In genomic region chr19:46976845-46977320, GRCh38 we compare ENCODE assay signal across 9 cellular contexts. TPM values are rescaled to one million over a fixed set of nuclear protein-coding genes. Genes with fewer than 3 reads are reported as not detected.
A peak's percentile ranks its signal among the peaks of the same experiment; 100 is the strongest.
DNase-seq lines count a peak whose midpoint lies in the region; ATAC-seq and TF ChIP-seq lines count a peak whose summit lies in the region.
"Had no signal": no experiment of that assay in that cellular context is flagged by ENCODE, and none has a peak within 500 bp of the region (broad histone marks: within the 10 kb centered on the region; RNA-seq: fewer than 3 reads in every experiment).

No MANE protein-coding gene starts in this region.

- peaks cover 12% of the 10 kb centered on the region for H3K4me1 Mint-ChIP-seq in activated CD4-positive, alpha-beta T cell treated with anti-CD3 and anti-CD28 coated beads, Interleukin-2, amount 10 ng/mL, durations not matched to agents 24 days and 14 days

- no peak for DNase-seq in activated CD4-positive, alpha-beta T cell treated with anti-CD3 and anti-CD28 coated beads, Interleukin-2, amount 10 ng/mL, durations not matched to agents 24 days and 14 days
- DNase-seq in activated CD4-positive, alpha-beta T cell treated with anti-CD3 and anti-CD28 coated beads, Interleukin-2, amount 50 U/mL, for 4 hours, result no peak
- DNase-seq in choroid plexus epithelial cell (ENCODE audit: low read depth), result peak; percentile 65
- peak in 1 of 2 donors; percentile 56 for DNase-seq in left lung
- DNase-seq in upper lobe of left lung, result peak in 1 of 2 donors; percentile 65
- DNase-seq in Ammon's horn (ENCODE audit: low spot score), result no peak
- DNase-seq: AML-193 had no signal

- peaks cover 2% of the 10 kb centered on the region for H3K36me3 Mint-ChIP-seq in activated CD4-positive, alpha-beta T cell treated with anti-CD3 and anti-CD28 coated beads, Interleukin-2, amount 10 ng/mL, durations not matched to agents 24 days and 14 days (ENCODE audit: low read depth)

- TF ChIP-seq CTCF in choroid plexus epithelial cell (conservative IDR thresholded peaks at IDR 0.05; ENCODE audit: low read depth, low read length) (no peak), left lung (IDR thresholded peaks at IDR 0.05) (no peak), upper lobe of left lung (IDR thresholded peaks at IDR 0.05) (no peak)

- no peak for TF ChIP-seq EP300 in upper lobe of left lung (IDR thresholded peaks at IDR 0.05)

- peak overlapping the region; percentile 44 for H3K27ac Mint-ChIP-seq in activated CD4-positive, alpha-beta T cell treated with anti-CD3 and anti-CD28 coated beads, Interleukin-2, amount 10 ng/mL, durations not matched to agents 24 days and 14 days

- no peaks in the 10 kb centered on the region for H3K9me3 Mint-ChIP-seq in activated CD4-positive, alpha-beta T cell treated with anti-CD3 and anti-CD28 coated beads, Interleukin-2, amount 10 ng/mL, durations not matched to agents 24 days and 14 days

- no peak for TF ChIP-seq POLR2A in upper lobe of left lung (IDR thresholded peaks at IDR 0.05)

- 50 to 51% methylated on average over 8 of the region's 8 CpGs for WGBS in upper lobe of left lung, 2 donors

- H3K27me3 Mint-ChIP-seq in activated CD4-positive, alpha-beta T cell treated with anti-CD3 and anti-CD28 coated beads, Interleukin-2, amount 10 ng/mL, durations not matched to agents 24 days and 14 days, result no peaks in the 10 kb centered on the region

- peaks cover 28 to 59% of the 10 kb centered on the region in 2 donors for H3K4me1 ChIP-seq in left lung
- H3K4me1 ChIP-seq in upper lobe of left lung, result peaks cover 50 to 65% (median 57%) of the 10 kb centered on the region in 4 donors

- H3K9me3 ChIP-seq in left lung (no peaks in the 10 kb centered on the region), upper lobe of left lung (no peaks in the 10 kb centered on the region)

- no peaks in the 10 kb centered on the region for H3K27me3 ChIP-seq in left lung
- no peaks in the 10 kb centered on the region for H3K27me3 ChIP-seq in upper lobe of left lung

- intact Hi-C loops in activated CD4-positive, alpha-beta T cell treated with anti-CD3 and anti-CD28 coated beads, Interleukin-2, amount 10 ng/mL, durations not matched to agents 24 days and 14 days (cut with micrococcal nuclease), result no loop called here
- intact Hi-C loops in left lung (cut with DNase I), result no loop called here

- H3K27ac ChIP-seq in left lung, result peak overlapping the region; percentile 54 to 79
- H3K27ac ChIP-seq in upper lobe of left lung, result peak overlapping the region; percentile 59 to 77 (median 73)

- H3K4me3 ChIP-seq in choroid plexus epithelial cell (ENCODE audit: low read depth, low read length) (no peak overlapping the region), left lung (no peak overlapping the region), upper lobe of left lung (no peak overlapping the region)

- H3K4me3 Mint-ChIP-seq in activated CD4-positive, alpha-beta T cell treated with anti-CD3 and anti-CD28 coated beads, Interleukin-2, amount 10 ng/mL, durations not matched to agents 24 days and 14 days, result no peak overlapping the region

- H3K36me3 ChIP-seq in left lung, result peaks cover 0 to 6% of the 10 kb centered on the region in 2 donors
- no peaks in the 10 kb centered on the region for H3K36me3 ChIP-seq in upper lobe of left lung

- ATAC-seq in left lung, result peak; percentile 57
- peak in 1 of 2 donors; percentile 63 for ATAC-seq in upper lobe of left lung (ENCODE audit: low FRiP score in 2 of 2)
- ATAC-seq in GM18858 (IDR thresholded peaks at IDR 0.05; ENCODE audit: unreplicated experiment), result no peak
- no peak for ATAC-seq in activated CD4-positive, CD25-positive, alpha-beta regulatory T cell treated with anti-CD3 and anti-CD28 coated beads, Interleukin-2, amount 50 U/mL, for 24 hours

RNA-seq across cellular contexts. Expression of gene NPAS1, which starts 42.8 kb away (rescaled TPM):
- total RNA-seq in activated CD4-positive, alpha-beta T cell treated with anti-CD3 and anti-CD28 coated beads, Interleukin-2, amount 10 ng/mL, durations not matched to agents 24 days and 14 days, result 0.21 and 0.47 TPM in 2 replicates
- total RNA-seq in left lung (under 1 TPM; 0.50 to 0.70 TPM), upper lobe of left lung (10 to 100 TPM in 1 of 6 donors, 1 to 10 TPM in 3, under 1 TPM in 1, not detected in 1; 0.30 to 13.6 (median 1.1) TPM)
